ENCODE assay signal across 16 cellular contexts in genomic region chrX:123340691-123341090, GRCh38.
A peak's percentile ranks its signal among the peaks of the same experiment; 100 is the strongest.
DNase-seq lines count a peak whose midpoint lies in the region; ATAC-seq and TF ChIP-seq lines count a peak whose summit lies in the region.
"Had no signal": no experiment of that assay in that cellular context is flagged by ENCODE, and none has a peak within 500 bp of the region (broad histone marks: within the 10 kb centered on the region; RNA-seq: fewer than 3 reads in every experiment).

No MANE protein-coding gene starts in this region.

- H3K79me2 ChIP-seq in OCI-LY7 (ENCODE audit: insufficient read depth, low read depth, low read length): no peaks in the 10 kb centered on the region

- no peaks in the 10 kb centered on the region for H3K4me1 ChIP-seq in OCI-LY7 (ENCODE audit: insufficient read depth, low read length, poor library complexity, severe bottlenecking)
- H3K4me1 ChIP-seq: ascending aorta, uterus had no signal

- no peaks in the 10 kb centered on the region for H3K9me2 ChIP-seq in OCI-LY7 (ENCODE audit: insufficient read depth, low read length)

- no peak overlapping the region for H2AFZ ChIP-seq in OCI-LY7 (ENCODE audit: low read length)

- ATAC-seq in HG02610 (IDR thresholded peaks at IDR 0.05; ENCODE audit: unreplicated experiment): peak; percentile 65
- ATAC-seq: esophagus mucosa; left ventricle myocardium superior; SK-N-SH treated with all-trans-retinoic acid at 6 μM for 48 hours; stimulated activated naive CD8-positive, alpha-beta T cell treated with anti-CD3 and anti-CD28 coated beads, Interleukin-15, amount 100 ng/mL, for 72 hours had no signal

- no peaks in the 10 kb centered on the region for H3K36me3 ChIP-seq in OCI-LY7 (ENCODE audit: insufficient read depth, low read length)
- H3K36me3 ChIP-seq: ascending aorta, uterus had no signal

- CTCF ChIA-PET in OCI-LY7 (lab: Charles Lee; ENCODE audit: unreplicated experiment): no interaction called here

- intact Hi-C loops in OCI-LY7 (cut with micrococcal nuclease; ENCODE audit: unreplicated experiment): no loop called here

- BruUV-seq in OCI-LY7 (replicated peaks; lab: Mats Ljungman, UMichigan): no TSS peak

- no peak overlapping the region for H3K4me3 ChIP-seq in OCI-LY7 (ENCODE audit: low read depth, low read length, poor library complexity, severe bottlenecking)
- H3K4me3 ChIP-seq: ascending aorta, uterus had no signal

- POLR2A ChIA-PET in OCI-LY7 (lab: Charles Lee): interaction anchor here (0.6 kb wide), 1 partner anchor 11 kb away, joined by 3 read pairs; no protein-coding TSS in a partner anchor

- no peaks in the 10 kb centered on the region for H3K9me3 ChIP-seq in OCI-LY7 (ENCODE audit: low read length)
- H3K9me3 ChIP-seq: ascending aorta, uterus had no signal

- H4K20me1 ChIP-seq in OCI-LY7 (ENCODE audit: insufficient read depth, low read length): no peaks in the 10 kb centered on the region

- DNase-seq in Caki2 (ENCODE audit: low read depth) (peak; percentile 42), NCI-H748 (lab: John Stamatoyannopoulos, UW; ENCODE audit: unreplicated experiment) (peak; percentile 62), left kidney (ENCODE audit: low read depth, low spot score) (peak; percentile 7), OCI-LY7 (ENCODE audit: low spot score) (no peak), NCI-H128 (lab: John Stamatoyannopoulos, UW; ENCODE audit: unreplicated experiment) (no peak), 8988T (no peak), NCI-H2227 (lab: John Stamatoyannopoulos, UW; ENCODE audit: unreplicated experiment) (no peak)
- DNase-seq: left ventricle myocardium superior; NCI-H446 treated with DMSO at 0.1 percent for 48 hours; stimulated activated CD4-positive, alpha-beta T cell treated with anti-CD3 and anti-CD28 coated beads, Interleukin-12 subunit alpha, Interleukin-12 subunit beta, amount 100 ng/mL, for 4 hours; stimulated activated naive CD8-positive, alpha-beta T cell treated with anti-CD3 and anti-CD28 coated beads, Interleukin-15, amount 100 ng/mL, for 72 hours; uterus had no signal

- TF ChIP-seq CTCF in OCI-LY7 (conservative IDR thresholded peaks at IDR 0.05; ENCODE audit: low read length): no peak

- no peak overlapping the region for H3K27ac ChIP-seq in OCI-LY7 (ENCODE audit: low read depth, low read length, poor library complexity, severe bottlenecking)
- H3K27ac ChIP-seq: ascending aorta, uterus had no signal

- in situ Hi-C loops in Caki2 (cut with HindIII; ENCODE audit: low pct_unique_long_range_greater_than_20kb, low sequenced_read_pairs): no loop called here

- H3K4me2 ChIP-seq in OCI-LY7 (ENCODE audit: low read length): no peak overlapping the region

Comparison
In these comparisons a context has a peak if more than half of its experiments do, and no peak if none do; other contexts are left out.
1. DNase-seq: peak in Caki2 (single experiment), NCI-H748 (single experiment) and left kidney (single experiment); none in OCI-LY7 (single experiment), NCI-H128 (single experiment), 8988T (single experiment) and NCI-H2227 (single experiment).